16 cellular contexts compared by ENCODE assay signal in the genomic region with DNA sequence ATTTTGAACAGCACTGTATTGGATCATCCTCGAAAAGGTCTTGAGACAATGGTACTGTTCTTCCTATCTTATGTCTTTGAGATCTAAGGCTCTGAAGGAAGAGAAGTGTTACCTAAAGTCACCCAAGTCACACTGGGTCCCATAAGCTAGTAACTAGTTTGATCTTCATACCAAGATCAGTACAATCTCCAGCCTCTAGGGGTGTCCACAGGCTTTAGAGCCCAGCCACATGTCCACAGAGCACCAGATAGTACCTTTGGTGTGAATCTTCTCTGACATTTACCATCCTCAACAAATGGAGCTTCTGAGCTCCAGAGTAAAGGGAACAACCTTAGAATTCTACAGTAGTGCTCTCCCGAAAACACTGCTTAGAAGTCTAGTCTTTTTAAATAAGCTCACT.
DNase-seq lines count a peak whose midpoint lies in the region; ATAC-seq and TF ChIP-seq lines count a peak whose summit lies in the region.
"Had no signal": no experiment of that assay in that cellular context is flagged by ENCODE, and none has a peak within 500 bp of the region (broad histone marks: within the 10 kb centered on the region; RNA-seq: fewer than 3 reads in every experiment).

No MANE protein-coding gene starts in this region.

- DNase-seq in NCI-H82 (lab: John Stamatoyannopoulos, UW) (peak; percentile 9), NCI-H82 treated with DMSO at 0.1 percent for 48 hours (lab: John Stamatoyannopoulos, UW; ENCODE audit: unreplicated experiment) (no peak), HT-29 (ENCODE audit: low spot score) (peak; percentile 29), cardiac fibroblast (ENCODE audit: low read depth in 2 of 2) (no peak), left cardiac atrium (no peak), neuronal stem cell (ENCODE audit: low spot score) (no peak), head of caudate nucleus (no peak)
- DNase-seq in stimulated activated naive B cell treated with anti-CD40 and anti-IgM and Interleukin-4, amounts not matched to agents 10 μg/mL and 1 μg/mL and 100 μg/mL, for 72 hours, result no peak
- DNase-seq: activated CD4-positive, alpha-beta T cell treated with anti-CD3 and anti-CD28 coated beads, Interleukin-2, amount 50 U/mL, for 48 hours; amygdala; NCI-H187; NCI-H524 treated with DMSO at 0.1 percent for 48 hours had no signal

- no peak overlapping the region for H4K91ac ChIP-seq in neuronal stem cell (ENCODE audit: low read depth, low read length, poor library complexity)

- no peak overlapping the region for H2BK120ac ChIP-seq in neuronal stem cell (ENCODE audit: low read depth, low read length)

- H3K27ac Mint-ChIP-seq in stimulated activated naive B cell treated with anti-CD40 and anti-IgM and Interleukin-4, amounts not matched to agents 10 μg/mL and 1 μg/mL and 100 μg/mL, for 72 hours, result no peak overlapping the region
- H3K27ac Mint-ChIP-seq: memory B cell; stimulated activated naive CD8-positive, alpha-beta T cell treated with anti-CD3 and anti-CD28 coated beads, Interleukin-15, Interleukin-2, amounts not matched to agents 100 ng/mL and 50 ng/mL, for 24 hours had no signal

- H2BK15ac ChIP-seq in neuronal stem cell (ENCODE audit: low read length), result no peak overlapping the region

- no peak overlapping the region for H2AK5ac ChIP-seq in neuronal stem cell (ENCODE audit: low read depth, low read length)

- H4K8ac ChIP-seq in neuronal stem cell (ENCODE audit: low read depth, low read length), result no peak overlapping the region

- peaks cover 0 to 4% of the 10 kb centered on the region in 2 donors for H3K27me3 Mint-ChIP-seq in stimulated activated naive B cell treated with anti-CD40 and anti-IgM and Interleukin-4, amounts not matched to agents 10 μg/mL and 1 μg/mL and 100 μg/mL, for 72 hours

- no peak overlapping the region for H3K4me3 Mint-ChIP-seq in stimulated activated naive B cell treated with anti-CD40 and anti-IgM and Interleukin-4, amounts not matched to agents 10 μg/mL and 1 μg/mL and 100 μg/mL, for 72 hours
- H3K4me3 Mint-ChIP-seq: memory B cell; stimulated activated naive CD8-positive, alpha-beta T cell treated with anti-CD3 and anti-CD28 coated beads, Interleukin-15, Interleukin-2, amounts not matched to agents 100 ng/mL and 50 ng/mL, for 24 hours had no signal

- no peak overlapping the region for H3K18ac ChIP-seq in neuronal stem cell (ENCODE audit: low read length)

- no peaks in the 10 kb centered on the region for H3K4me1 ChIP-seq in neuronal stem cell (ENCODE audit: control insufficient read depth in 2 of 2, insufficient read depth in 1 of 2, low read depth in 1 of 2, low read length in 2 of 2)
- H3K4me1 ChIP-seq: esophagus muscularis mucosa had no signal

- H3K4me3 ChIP-seq in cardiac fibroblast (replicated peaks in 1 of 2; ENCODE audit: low read depth in 2 of 2, low read length in 2 of 2) (no peak overlapping the region), neuronal stem cell (ENCODE audit: low read length in 2 of 2) (no peak overlapping the region)
- H3K4me3 ChIP-seq: coronary artery, esophagus muscularis mucosa had no signal

- intact Hi-C loops in left cardiac atrium (cut with DNase I) (no loop called here), head of caudate nucleus (cut with DNase I) (no loop called here)

- H3K36me3 ChIP-seq in neuronal stem cell (replicated peaks in 1 of 2; ENCODE audit: control insufficient read depth in 2 of 2, insufficient read depth in 2 of 2, low read length in 2 of 2), result no peaks in the 10 kb centered on the region
- H3K36me3 ChIP-seq: esophagus muscularis mucosa had no signal

- peaks cover 0 to 2% of the 10 kb centered on the region in 2 donors for H3K9me3 Mint-ChIP-seq in stimulated activated naive B cell treated with anti-CD40 and anti-IgM and Interleukin-4, amounts not matched to agents 10 μg/mL and 1 μg/mL and 100 μg/mL, for 72 hours
- H3K9me3 Mint-ChIP-seq: stimulated activated naive CD8-positive, alpha-beta T cell treated with anti-CD3 and anti-CD28 coated beads, Interleukin-15, Interleukin-2, amounts not matched to agents 100 ng/mL and 50 ng/mL, for 24 hours had no signal

- no peak overlapping the region for H3K14ac ChIP-seq in neuronal stem cell (ENCODE audit: low read length)

- no peak overlapping the region for H3K23ac ChIP-seq in neuronal stem cell (ENCODE audit: low read depth, low read length, poor library complexity)

- H2BK5ac ChIP-seq in neuronal stem cell (ENCODE audit: low read length), result no peak overlapping the region

- TF ChIP-seq CTCF in cardiac fibroblast (IDR thresholded peaks at IDR 0.05; ENCODE audit: low read depth, low read length), result peak; percentile 2

- no peak overlapping the region for H3K9ac ChIP-seq in neuronal stem cell (ENCODE audit: low read depth, low read length, poor library complexity)

- peak; percentile 68 to 83 for ATAC-seq in stimulated activated naive B cell treated with anti-CD40 and anti-IgM and Interleukin-4, amounts not matched to agents 10 μg/mL and 1 μg/mL and 100 μg/mL, for 72 hours (replicated peaks)
- no peak for ATAC-seq in left cardiac atrium

- H2BK12ac ChIP-seq in neuronal stem cell (ENCODE audit: low read length), result no peak overlapping the region

- no CpG with 5 or more reads among the region's 2 CpGs for WGBS in neuronal stem cell (ENCODE audit: extremely low coverage in 2 of 2, insufficient read length in 2 of 2, insufficient replicate concordance in 1 of 2), 2 donors

- no peaks in the 10 kb centered on the region for H3K79me1 ChIP-seq in neuronal stem cell (ENCODE audit: low read depth, low read length)

- H3K27me3 ChIP-seq in neuronal stem cell (ENCODE audit: control insufficient read depth in 3 of 3, insufficient read depth in 3 of 3, low read depth in 1 of 3, low read length in 3 of 3), result no peaks in the 10 kb centered on the region

- H3K4me2 ChIP-seq in neuronal stem cell (ENCODE audit: insufficient read depth, low read length, poor library complexity, severe bottlenecking), result no peak overlapping the region

- no peak overlapping the region for H2AFZ ChIP-seq in neuronal stem cell (ENCODE audit: low read length)

- no peak overlapping the region for H3K27ac ChIP-seq in neuronal stem cell (replicated peaks; ENCODE audit: low read length)
- H3K27ac ChIP-seq: coronary artery, esophagus muscularis mucosa had no signal

- H3K36me3 Mint-ChIP-seq in stimulated activated naive B cell treated with anti-CD40 and anti-IgM and Interleukin-4, amounts not matched to agents 10 μg/mL and 1 μg/mL and 100 μg/mL, for 72 hours, result peaks cover 0 to 3% of the 10 kb centered on the region in 2 donors
- H3K36me3 Mint-ChIP-seq: memory B cell had no signal

- no peaks in the 10 kb centered on the region for H3K9me3 ChIP-seq in neuronal stem cell (replicated peaks in 1 of 2; ENCODE audit: control insufficient read depth in 2 of 2, insufficient read depth in 1 of 2, low read depth in 1 of 2, low read length in 2 of 2)
- H3K9me3 ChIP-seq: esophagus muscularis mucosa had no signal

- H3K4me1 Mint-ChIP-seq in stimulated activated naive B cell treated with anti-CD40 and anti-IgM and Interleukin-4, amounts not matched to agents 10 μg/mL and 1 μg/mL and 100 μg/mL, for 72 hours, result peaks cover 4 to 18% of the 10 kb centered on the region in 2 donors

- H3K4ac ChIP-seq in neuronal stem cell (ENCODE audit: low read length), result no peak overlapping the region

Comparison
In these comparisons a context has a peak if more than half of its experiments do, and no peak if none do; other contexts are left out.
1. DNase-seq: peak in NCI-H82 (single experiment) and HT-29 (single experiment); none in NCI-H82 treated with DMSO at 0.1 percent for 48 hours (single experiment), cardiac fibroblast (0 of 2), stimulated activated naive B cell treated with anti-CD40 and anti-IgM and Interleukin-4, amounts not matched to agents 10 μg/mL and 1 μg/mL and 100 μg/mL, for 72 hours (single experiment), left cardiac atrium (single experiment), neuronal stem cell (single experiment) and head of caudate nucleus (0 of 42).
2. ATAC-seq: peak in stimulated activated naive B cell treated with anti-CD40 and anti-IgM and Interleukin-4, amounts not matched to agents 10 μg/mL and 1 μg/mL and 100 μg/mL, for 72 hours (2 of 2); none in left cardiac atrium (0 of 2).